In genomic region chr16:80231888-80232287, GRCh38 we compare ENCODE assay signal across 11 cellular contexts.
A peak's percentile ranks its signal among the peaks of the same experiment; 100 is the strongest.
DNase-seq lines count a peak whose midpoint lies in the region; ATAC-seq, FAIRE-seq and TF ChIP-seq lines count a peak whose summit lies in the region.
"Had no signal": no experiment of that assay in that cellular context is flagged by ENCODE, and none has a peak within 500 bp of the region (broad histone marks: within the 10 kb centered on the region; RNA-seq: fewer than 3 reads in every experiment).

No MANE protein-coding gene starts in this region.

- no peaks in the 10 kb centered on the region for H3K27me3 Mint-ChIP-seq in astrocyte (ENCODE audit: low read depth, unreplicated experiment)
- no peaks in the 10 kb centered on the region for H3K27me3 Mint-ChIP-seq in stimulated activated naive CD8-positive, alpha-beta T cell treated with anti-CD3 and anti-CD28 coated beads, Interleukin-15, Interleukin-2, amounts not matched to agents 100 ng/mL and 50 ng/mL, for 24 hours

- H3K36me3 ChIP-seq in astrocyte (ENCODE audit: insufficient read depth, low read length), result no peaks in the 10 kb centered on the region
- H3K36me3 ChIP-seq: pancreas had no signal

- H4K20me1 ChIP-seq in astrocyte (ENCODE audit: insufficient read depth, low read length), result no peaks in the 10 kb centered on the region

- H3K9me3 ChIP-seq in astrocyte (ENCODE audit: insufficient read depth, low read depth, low read length), result no peaks in the 10 kb centered on the region
- H3K9me3 ChIP-seq: pancreas had no signal

- H3K79me2 ChIP-seq in astrocyte (ENCODE audit: insufficient read depth, low read length), result no peaks in the 10 kb centered on the region

- DNase-seq in activated naive CD4-positive, alpha-beta T cell treated with anti-CD3 and anti-CD28 coated beads, Interleukin-2, amount 50 U/mL, for 72 hours (ENCODE audit: low spot score in 2 of 2), result peak in 1 of 2 donors; percentile 11
- DNase-seq in activated naive CD4-positive, alpha-beta T cell treated with anti-CD3 and anti-CD28 coated beads, Interleukin-2, amount 50 U/mL, for 16 hours, result no peak
- DNase-seq in astrocyte (ENCODE audit: low read depth) (peak; percentile 92), Right ventricle myocardium inferior (ENCODE audit: missing footprints) (no peak), coronary artery (ENCODE audit: low spot score) (no peak), DMS 273 (lab: John Stamatoyannopoulos, UW; ENCODE audit: unreplicated experiment) (no peak)
- DNase-seq: DMS79 treated with DMSO at 0.1 percent for 48 hours, NCI-H2227 treated with DMSO at 0.1 percent for 48 hours, pancreas had no signal

- no peaks in the 10 kb centered on the region for H3K36me3 Mint-ChIP-seq in activated naive CD4-positive, alpha-beta T cell treated with anti-CD3 and anti-CD28 coated beads, Interleukin-2, amount 50 U/mL, for 72 hours
- H3K36me3 Mint-ChIP-seq in astrocyte (ENCODE audit: low read depth, unreplicated experiment), result no peaks in the 10 kb centered on the region
- H3K36me3 Mint-ChIP-seq in stimulated activated naive CD8-positive, alpha-beta T cell treated with anti-CD3 and anti-CD28 coated beads, Interleukin-15, Interleukin-2, amounts not matched to agents 100 ng/mL and 50 ng/mL, for 24 hours (ENCODE audit: low read depth), result no peaks in the 10 kb centered on the region

- H3K4me1 Mint-ChIP-seq in astrocyte (ENCODE audit: low read depth, unreplicated experiment), result peaks cover 27% of the 10 kb centered on the region
- no peaks in the 10 kb centered on the region for H3K4me1 Mint-ChIP-seq in stimulated activated naive CD8-positive, alpha-beta T cell treated with anti-CD3 and anti-CD28 coated beads, Interleukin-15, Interleukin-2, amounts not matched to agents 100 ng/mL and 50 ng/mL, for 24 hours (ENCODE audit: low read depth)

- H3K9me3 Mint-ChIP-seq in activated naive CD4-positive, alpha-beta T cell treated with anti-CD3 and anti-CD28 coated beads, Interleukin-2, amount 50 U/mL, for 72 hours, result peaks cover 4 to 7% of the 10 kb centered on the region in 2 donors
- H3K9me3 Mint-ChIP-seq in astrocyte (ENCODE audit: unreplicated experiment), result no peaks in the 10 kb centered on the region
- peaks cover 4% of the 10 kb centered on the region for H3K9me3 Mint-ChIP-seq in stimulated activated naive CD8-positive, alpha-beta T cell treated with anti-CD3 and anti-CD28 coated beads, Interleukin-15, Interleukin-2, amounts not matched to agents 100 ng/mL and 50 ng/mL, for 24 hours

- no peak overlapping the region for H3K4me3 Mint-ChIP-seq in astrocyte (ENCODE audit: unreplicated experiment)
- no peak overlapping the region for H3K4me3 Mint-ChIP-seq in stimulated activated naive CD8-positive, alpha-beta T cell treated with anti-CD3 and anti-CD28 coated beads, Interleukin-15, Interleukin-2, amounts not matched to agents 100 ng/mL and 50 ng/mL, for 24 hours

- H3K27ac ChIP-seq in astrocyte (ENCODE audit: low read depth, low read length) (peak overlapping the region; percentile 47), coronary artery (no peak overlapping the region)
- H3K27ac ChIP-seq: pancreas had no signal

- H3K27ac Mint-ChIP-seq in activated naive CD4-positive, alpha-beta T cell treated with anti-CD3 and anti-CD28 coated beads, Interleukin-2, amount 50 U/mL, for 72 hours, result no peak overlapping the region
- H3K27ac Mint-ChIP-seq in astrocyte (ENCODE audit: unreplicated experiment), result peak overlapping the region; percentile 88
- peak overlapping the region; percentile 3 for H3K27ac Mint-ChIP-seq in stimulated activated naive CD8-positive, alpha-beta T cell treated with anti-CD3 and anti-CD28 coated beads, Interleukin-15, Interleukin-2, amounts not matched to agents 100 ng/mL and 50 ng/mL, for 24 hours

- H3K27me3 ChIP-seq in astrocyte (ENCODE audit: insufficient read depth, low read length), result no peaks in the 10 kb centered on the region
- H3K27me3 ChIP-seq: pancreas had no signal

- intact Hi-C loops in Right ventricle myocardium inferior (cut with DNase I), result no loop called here

- no peak overlapping the region for H3K4me3 ChIP-seq in astrocyte (ENCODE audit: insufficient read depth, low read depth, low read length)
- H3K4me3 ChIP-seq in coronary artery, result no peak overlapping the region
- H3K4me3 ChIP-seq: pancreas had no signal

- ATAC-seq in activated naive CD4-positive, alpha-beta T cell treated with anti-CD3 and anti-CD28 coated beads, Interleukin-2, amount 50 U/mL, for 72 hours, result peak; percentile 88 to 99
- ATAC-seq in HG02938 (IDR thresholded peaks at IDR 0.05; ENCODE audit: unreplicated experiment), result peak; percentile 89
- no peak for ATAC-seq in Right ventricle myocardium inferior

- H3K4me1 ChIP-seq in astrocyte (ENCODE audit: insufficient read depth, low read length), result peaks cover 20% of the 10 kb centered on the region
- H3K4me1 ChIP-seq: pancreas had no signal

- H2AFZ ChIP-seq in astrocyte (ENCODE audit: low read depth, low read length), result peak overlapping the region; percentile 11

- TF ChIP-seq CTCF in astrocyte (IDR thresholded peaks at IDR 0.05; ENCODE audit: insufficient read depth, low read depth, low read length) (no peak), coronary artery (IDR thresholded peaks at IDR 0.05) (no peak)

- FAIRE-seq in astrocyte (lab: Jason Lieb, UNC), result peak; percentile 97
- FAIRE-seq: pancreas had no signal

- H3K4me2 ChIP-seq in astrocyte (ENCODE audit: low read length), result peak overlapping the region; percentile 49

- H3K9ac ChIP-seq in astrocyte (ENCODE audit: low read length), result no peak overlapping the region

Comparison
In these comparisons a context has a peak if more than half of its experiments do, and no peak if none do; other contexts are left out.
1. H3K27ac Mint-ChIP-seq: peak in astrocyte (single experiment) and stimulated activated naive CD8-positive, alpha-beta T cell treated with anti-CD3 and anti-CD28 coated beads, Interleukin-15, Interleukin-2, amounts not matched to agents 100 ng/mL and 50 ng/mL, for 24 hours (single experiment); none in activated naive CD4-positive, alpha-beta T cell treated with anti-CD3 and anti-CD28 coated beads, Interleukin-2, amount 50 U/mL, for 72 hours (0 of 2).